Comparison of ENCODE assay signal across 21 cellular contexts in genomic region chr9:105967798-105968197, GRCh38.
DNase-seq lines count a peak whose midpoint lies in the region; ATAC-seq and TF ChIP-seq lines count a peak whose summit lies in the region.
"Had no signal": no experiment of that assay in that cellular context is flagged by ENCODE, and none has a peak within 500 bp of the region (broad histone marks: within the 10 kb centered on the region; RNA-seq: fewer than 3 reads in every experiment).

No MANE protein-coding gene starts in this region.

- no peak for TF ChIP-seq CTCF in omental fat pad (IDR thresholded peaks at IDR 0.05)

- ATAC-seq in omental fat pad (ENCODE audit: low FRiP score), result no peak
- ATAC-seq in HG03095 (IDR thresholded peaks at IDR 0.05; ENCODE audit: unreplicated experiment), result no peak
- ATAC-seq: activated CD8-positive, alpha-beta memory T cell treated with anti-CD3 and anti-CD28 coated beads, Interleukin-2, amount 10 ng/mL, durations not matched to agents 7 days and 5 days; mucosa of descending colon; sciatic nerve had no signal

- H3K27ac ChIP-seq in cingulate gyrus (ENCODE audit: low read depth, low read length), result peak overlapping the region; percentile 73
- H3K27ac ChIP-seq: tibial nerve had no signal

- peak; percentile 81 for DNase-seq in NCI-H1048 (lab: John Stamatoyannopoulos, UW)
- DNase-seq in NCI-H526 (lab: John Stamatoyannopoulos, UW), result peak; percentile 90 to 91
- DNase-seq in pons (ENCODE audit: low spot score), result peak; percentile 89
- no peak for DNase-seq in omental fat pad (ENCODE audit: low spot score)
- no peak for DNase-seq in COLO829 (ENCODE audit: low spot score)
- DNase-seq: activated CD4-positive, alpha-beta T cell treated with anti-CD3 and anti-CD28 coated beads for 48 hours; activated CD8-positive, alpha-beta memory T cell treated with anti-CD3 and anti-CD28 coated beads, Interleukin-2, amount 10 ng/mL, durations not matched to agents 7 days and 5 days; activated naive CD4-positive, alpha-beta T cell treated with anti-CD3 and anti-CD28 coated beads, Interleukin-2, amount 10 ng/mL, durations not matched to agents 7 days and 5 days; GF-D8; Kasumi-1; mucosa of descending colon; MV-4-11; NCI-H510A treated with DMSO at 0.1 percent for 48 hours; nephron progenitor cell; SK-N-SH; stimulated activated CD4-positive, alpha-beta T cell treated with anti-CD3 and anti-CD28 coated beads, Interleukin-4, amount 100 ng/mL, for 4 hours; stimulated activated naive CD4-positive, alpha-beta T cell treated with Interleukin-2 at 50 U/mL for 16 hours had no signal

Comparison
In these comparisons a context has a peak if more than half of its experiments do, and no peak if none do; other contexts are left out.
1. DNase-seq: peak in NCI-H1048 (single experiment), NCI-H526 (2 of 2) and pons (single experiment); none in omental fat pad (single experiment) and COLO829 (single experiment).